ENCODE assay signal across 20 cellular contexts in the genomic region with DNA sequence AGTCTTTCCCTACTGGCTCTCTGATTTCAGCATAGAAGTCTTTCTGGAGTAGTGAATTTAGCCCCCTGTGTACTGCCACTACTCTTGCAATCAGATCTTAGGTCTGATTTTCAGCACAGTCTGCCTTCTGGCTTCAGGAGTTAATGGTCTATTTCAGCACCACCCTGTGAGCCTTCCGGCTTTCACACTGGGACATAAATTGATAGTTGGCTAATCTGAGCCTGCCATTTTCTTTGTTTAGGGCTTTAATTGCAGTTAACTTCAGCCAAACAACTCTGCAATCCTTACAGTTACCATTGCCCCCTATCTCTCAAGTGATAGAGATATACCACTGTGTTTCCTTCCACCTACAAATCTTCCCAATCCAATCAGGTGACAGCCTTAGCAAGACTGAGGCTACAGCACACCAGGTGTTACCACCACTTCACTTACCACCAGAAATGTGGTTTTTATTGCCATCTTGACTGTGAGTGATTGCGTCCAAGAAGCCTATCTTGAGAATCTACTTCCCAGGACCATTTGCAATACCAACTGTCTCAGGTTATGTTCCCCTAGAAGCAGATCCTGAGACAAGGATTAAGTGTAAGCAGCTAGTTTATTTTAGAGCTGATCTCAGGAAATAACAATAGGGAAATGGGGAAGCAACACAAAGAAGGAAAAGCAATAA. TPM values are rescaled to one million over a fixed set of nuclear protein-coding genes. Genes with fewer than 3 reads are reported as not detected.
DNase-seq lines count a peak whose midpoint lies in the region; ATAC-seq and TF ChIP-seq lines count a peak whose summit lies in the region.
"Had no signal": no experiment of that assay in that cellular context is flagged by ENCODE, and none has a peak within 500 bp of the region (broad histone marks: within the 10 kb centered on the region; RNA-seq: fewer than 3 reads in every experiment).

No MANE protein-coding gene starts in this region.

- peaks cover 6% of the 10 kb centered on the region for H3K9me3 Mint-ChIP-seq in endodermal cell
- peaks cover 0 to 4% of the 10 kb centered on the region in 2 donors for H3K9me3 Mint-ChIP-seq in activated naive CD4-positive, alpha-beta T cell treated with anti-CD3 and anti-CD28 coated beads, Interleukin-2, amount 50 U/mL, for 72 hours
- H3K9me3 Mint-ChIP-seq: activated naive CD8-positive, alpha-beta T cell treated with anti-CD3 and anti-CD28 coated beads, Interleukin-2, amount 50 U/mL, for 24 hours; CD8-positive, alpha-beta memory T cell; central memory CD8-positive, alpha-beta T cell had no signal

- H3K4me1 ChIP-seq in endodermal cell (ENCODE audit: control insufficient read depth, insufficient read depth, low read length) (no peaks in the 10 kb centered on the region), prostate gland (replicated peaks) (no peaks in the 10 kb centered on the region)
- H3K4me1 ChIP-seq: transverse colon had no signal

- peaks cover 8% of the 10 kb centered on the region for H3K9me3 ChIP-seq in endodermal cell (ENCODE audit: control insufficient read depth, low read length)
- H3K9me3 ChIP-seq in prostate gland: no peaks in the 10 kb centered on the region
- H3K9me3 ChIP-seq: transverse colon had no signal

- no peak for TF ChIP-seq POLR2A in prostate gland (IDR thresholded peaks at IDR 0.05)

- DNase-seq in CD1c-positive myeloid dendritic cell (ENCODE audit: extremely low spot score) (peak; percentile 45), GF-D8 (lab: John Stamatoyannopoulos, UW) (peak; percentile 92), NCI-H69 (lab: John Stamatoyannopoulos, UW) (peak; percentile 94), endodermal cell (peak; percentile 33), activated gamma-delta T cell treated with Interleukin-2 at 50 U/mL for 16 hours (no peak), prostate gland (ENCODE audit: low spot score) (no peak)
- DNase-seq in activated naive CD4-positive, alpha-beta T cell treated with anti-CD3 and anti-CD28 coated beads, Interleukin-2, amount 50 U/mL, for 72 hours (ENCODE audit: low spot score in 2 of 2): no peak
- DNase-seq: activated CD4-positive, alpha-beta T cell treated with anti-CD3 and anti-CD28 coated beads, Interleukin-2, amount 50 U/mL, for 1 hour; activated CD8-positive, alpha-beta memory T cell treated with anti-CD3 and anti-CD28 coated beads, Interleukin-2, amount 50 U/mL, for 4 hours; activated naive CD8-positive, alpha-beta T cell treated with anti-CD3 and anti-CD28 coated beads, Interleukin-2, amount 50 U/mL, for 24 hours; CD8-positive, alpha-beta memory T cell; NCI-H1105; stimulated activated CD4-positive, alpha-beta T cell treated with anti-CD3 and anti-CD28 coated beads, Interleukin-15, amount 100 ng/mL, for 24 hours; transverse colon had no signal

- no peak overlapping the region for H3K9ac ChIP-seq in endodermal cell (ENCODE audit: extremely low read depth, low read length, poor library complexity, severe bottlenecking)

- peaks cover 3% of the 10 kb centered on the region for H3K27me3 Mint-ChIP-seq in endodermal cell (ENCODE audit: insufficient read depth)
- H3K27me3 Mint-ChIP-seq: activated naive CD8-positive, alpha-beta T cell treated with anti-CD3 and anti-CD28 coated beads, Interleukin-2, amount 50 U/mL, for 24 hours; activated T-helper 17 cell treated with anti-CD3 and anti-CD28 coated beads, Interleukin-2, amount 50 U/mL, for 72 hours; CD8-positive, alpha-beta memory T cell; central memory CD8-positive, alpha-beta T cell had no signal

- H3K36me3 ChIP-seq in endodermal cell (ENCODE audit: control insufficient read depth, insufficient read depth, low read length): no peaks in the 10 kb centered on the region
- no peaks in the 10 kb centered on the region for H3K36me3 ChIP-seq in prostate gland
- H3K36me3 ChIP-seq: transverse colon had no signal

- H3K4me3 ChIP-seq in endodermal cell (ENCODE audit: low read length): no peak overlapping the region
- no peak overlapping the region for H3K4me3 ChIP-seq in prostate gland
- H3K4me3 ChIP-seq: lung, transverse colon had no signal

- ATAC-seq in activated naive CD4-positive, alpha-beta T cell treated with anti-CD3 and anti-CD28 coated beads, Interleukin-2, amount 50 U/mL, for 72 hours: no peak
- ATAC-seq: activated naive CD8-positive, alpha-beta T cell treated with anti-CD3 and anti-CD28 coated beads, Interleukin-2, amount 50 U/mL, for 24 hours; activated T-helper 17 cell treated with anti-CD3 and anti-CD28 coated beads, Interleukin-2, amount 50 U/mL, for 72 hours had no signal

- intact Hi-C loops in prostate gland (cut with DNase I): no loop called here

- TF ChIP-seq CTCF in endodermal cell (conservative IDR thresholded peaks at IDR 0.05): no peak
- no peak for TF ChIP-seq CTCF in prostate gland (IDR thresholded peaks at IDR 0.05)

- no peak overlapping the region for H3K4me3 Mint-ChIP-seq in endodermal cell
- H3K4me3 Mint-ChIP-seq: activated T-helper 17 cell treated with anti-CD3 and anti-CD28 coated beads, Interleukin-2, amount 50 U/mL, for 72 hours; central memory CD8-positive, alpha-beta T cell; T-helper 1 cell treated with Interleukin-12 subunit alpha and Interleukin-12 subunit beta and Interleukin-4 antibody, amounts not matched to agents 30 μg/mL and 1 μg/mL, for 36 hours had no signal

- no peak overlapping the region for H3K27ac Mint-ChIP-seq in endodermal cell
- H3K27ac Mint-ChIP-seq in activated naive CD4-positive, alpha-beta T cell treated with anti-CD3 and anti-CD28 coated beads, Interleukin-2, amount 50 U/mL, for 72 hours: no peak overlapping the region
- H3K27ac Mint-ChIP-seq: activated naive CD8-positive, alpha-beta T cell treated with anti-CD3 and anti-CD28 coated beads, Interleukin-2, amount 50 U/mL, for 24 hours; activated T-helper 17 cell treated with anti-CD3 and anti-CD28 coated beads, Interleukin-2, amount 50 U/mL, for 72 hours; progenitor cell of endocrine pancreas had no signal

- no peaks in the 10 kb centered on the region for H3K36me3 Mint-ChIP-seq in endodermal cell (ENCODE audit: low read depth)
- no peaks in the 10 kb centered on the region for H3K36me3 Mint-ChIP-seq in activated naive CD4-positive, alpha-beta T cell treated with anti-CD3 and anti-CD28 coated beads, Interleukin-2, amount 50 U/mL, for 72 hours
- H3K36me3 Mint-ChIP-seq: CD8-positive, alpha-beta memory T cell had no signal

- H3K27ac ChIP-seq in endodermal cell (ENCODE audit: low read depth, low read length) (no peak overlapping the region), prostate gland (no peak overlapping the region)
- H3K27ac ChIP-seq: transverse colon, VCaP had no signal

- H3K4me1 Mint-ChIP-seq in endodermal cell: no peaks in the 10 kb centered on the region

- H3K27me3 ChIP-seq in endodermal cell (ENCODE audit: control insufficient read depth, insufficient read depth, low read length, poor library complexity, severe bottlenecking): no peaks in the 10 kb centered on the region
- no peaks in the 10 kb centered on the region for H3K27me3 ChIP-seq in prostate gland (replicated peaks; ENCODE audit: insufficient read depth)
- H3K27me3 ChIP-seq: transverse colon had no signal

- WGBS in endodermal cell (ENCODE audit: insufficient coverage in 1 of 2, insufficient read length in 1 of 2), 2 experiments: 89 to 100% methylated on average over 1 to 2 of the region's 2 CpGs
- WGBS in prostate gland: 79% methylated on average over 2 of the region's 2 CpGs

RNA-seq across cellular contexts. Expression of gene NEK6, which starts 51.9 kb away (rescaled TPM):
- total RNA-seq in endodermal cell (10 to 100 TPM; 17.1 to 32.5 TPM), prostate gland (10 to 100 TPM; 32.3 to 44.2 TPM)
- 18.7 TPM for polyA plus RNA-seq in endodermal cell (2013, experiment 1 of 2)
- 19.7 TPM for polyA plus RNA-seq in endodermal cell (2013, experiment 2 of 2)
- 1 to 10 TPM; 3.1 to 5.4 TPM for total RNA-seq in activated naive CD4-positive, alpha-beta T cell treated with anti-CD3 and anti-CD28 coated beads, Interleukin-2, amount 50 U/mL, for 72 hours

Comparison
In these comparisons a context has a peak if more than half of its experiments do, and no peak if none do; other contexts are left out.
1. DNase-seq: peak in CD1c-positive myeloid dendritic cell (single experiment), GF-D8 (single experiment), NCI-H69 (single experiment) and endodermal cell (single experiment); none in activated naive CD4-positive, alpha-beta T cell treated with anti-CD3 and anti-CD28 coated beads, Interleukin-2, amount 50 U/mL, for 72 hours (0 of 2), activated gamma-delta T cell treated with Interleukin-2 at 50 U/mL for 16 hours (single experiment) and prostate gland (single experiment).